Comparison of ENCODE assay signal across 25 cellular contexts in genomic region chr1:150389650-150390049, GRCh38. TPM values are rescaled to one million over a fixed set of nuclear protein-coding genes. Genes with fewer than 3 reads are reported as not detected.
DNase-seq lines count a peak whose midpoint lies in the region; ATAC-seq, FAIRE-seq and TF ChIP-seq lines count a peak whose summit lies in the region.
"Had no signal": no experiment of that assay in that cellular context is flagged by ENCODE, and none has a peak within 500 bp of the region (broad histone marks: within the 10 kb centered on the region; RNA-seq: fewer than 3 reads in every experiment).

No MANE protein-coding gene starts in this region.

- TF ChIP-seq CTCF in cardiac muscle cell (IDR thresholded peaks at IDR 0.05; ENCODE audit: low read depth, low read length) (no peak), bronchial epithelial cell (IDR thresholded peaks at IDR 0.05; ENCODE audit: insufficient read depth, low read length, severe bottlenecking) (no peak), ascending aorta (IDR thresholded peaks at IDR 0.05) (no peak)

- H3K36me3 Mint-ChIP-seq in memory B cell, result peaks cover 13% of the 10 kb centered on the region

- H2AFZ ChIP-seq in mesenchymal stem cell (ENCODE audit: low read depth, low read length), result no peak overlapping the region

- no peak overlapping the region for H2BK15ac ChIP-seq in mesenchymal stem cell (ENCODE audit: low read depth, poor library complexity, severe bottlenecking)

- no peak for DNase-seq in cardiac muscle cell (ENCODE audit: low read depth in 1 of 2, low spot score in 1 of 2)
- no peak for DNase-seq in Right ventricle myocardium inferior (ENCODE audit: missing footprints)
- DNase-seq in bronchial epithelial cell (ENCODE audit: low read depth), result peak; percentile 57
- DNase-seq in memory B cell (ENCODE audit: low spot score in 2 of 2), result no peak
- no peak for DNase-seq in ascending aorta (ENCODE audit: low spot score in 2 of 2)
- DNase-seq in NCI-H1417 (lab: John Stamatoyannopoulos, UW), result no peak
- DNase-seq in pons (ENCODE audit: low spot score), result no peak
- DNase-seq in mesenchymal stem cell, result no peak
- DNase-seq: activated B cell treated with CpG ODN at 0.5 μM for 24 hours; activated CD8-positive, alpha-beta memory T cell treated with anti-CD3 and anti-CD28 coated beads for 24 hours; central memory CD4-positive, alpha-beta T cell; dorsolateral prefrontal cortex; erythroblast; GF-D8; H7; kidney; mammary epithelial cell; NCI-H1092 treated with DMSO at 0.1 percent for 48 hours; NCI-H2107; sigmoid colon had no signal

- no peak overlapping the region for H3K23ac ChIP-seq in mesenchymal stem cell (ENCODE audit: low read length in 2 of 2)

- no peaks in the 10 kb centered on the region for H3K9me3 Mint-ChIP-seq in memory B cell
- H3K9me3 Mint-ChIP-seq: activated B cell treated with CpG ODN at 0.5 μM for 24 hours; T-helper 2 cell treated with Interferon-gamma antibody and Interleukin-4, amounts not matched to agents 5 μg/mL and 100 μg/mL, for 36 hours had no signal

- FAIRE-seq in bronchial epithelial cell (lab: Jason Lieb, UNC), result no peak
- FAIRE-seq: frontal cortex, kidney had no signal

- WGBS in mesenchymal stem cell, result 92% methylated on average over 3 of the region's 4 CpGs

- no peak overlapping the region for H2BK5ac ChIP-seq in mesenchymal stem cell (ENCODE audit: low read depth, low read length, poor library complexity, severe bottlenecking)

- ATAC-seq in Right ventricle myocardium inferior (no peak), memory B cell (ENCODE audit: low read depth) (no peak)
- ATAC-seq: SK-N-SH treated with all-trans-retinoic acid at 6 μM for 48 hours had no signal

- H4K8ac ChIP-seq in mesenchymal stem cell (ENCODE audit: low read length), result no peak overlapping the region

- intact Hi-C loops in Right ventricle myocardium inferior (cut with DNase I), result no loop called here
- intact Hi-C loops in ascending aorta (cut with DNase I), result no loop called here

- H3K14ac ChIP-seq in mesenchymal stem cell (ENCODE audit: low read length in 2 of 2), result no peak overlapping the region

- no peak overlapping the region for H3K9ac ChIP-seq in mesenchymal stem cell (ENCODE audit: low read length)

- no peak overlapping the region for H3K4me2 ChIP-seq in mesenchymal stem cell (ENCODE audit: low read length, poor library complexity, severe bottlenecking)

- H3K27me3 Mint-ChIP-seq in memory B cell, result no peaks in the 10 kb centered on the region
- H3K27me3 Mint-ChIP-seq: activated B cell treated with CpG ODN at 0.5 μM for 24 hours had no signal

- H3K27me3 ChIP-seq in cardiac muscle cell (no peaks in the 10 kb centered on the region), bronchial epithelial cell (ENCODE audit: control insufficient read depth, insufficient read depth, low read length) (no peaks in the 10 kb centered on the region), ascending aorta (no peaks in the 10 kb centered on the region), mesenchymal stem cell (ENCODE audit: control insufficient read depth in 1 of 2, insufficient read depth in 1 of 2, low read length in 2 of 2) (no peaks in the 10 kb centered on the region)
- H3K27me3 ChIP-seq: dorsolateral prefrontal cortex, sigmoid colon had no signal

- H2BK12ac ChIP-seq in mesenchymal stem cell (ENCODE audit: low read length in 2 of 2), result no peak overlapping the region

- no peaks in the 10 kb centered on the region for H3K9me3 ChIP-seq in cardiac muscle cell (ENCODE audit: low read depth)
- H3K9me3 ChIP-seq in ascending aorta, result no peaks in the 10 kb centered on the region
- no peaks in the 10 kb centered on the region for H3K9me3 ChIP-seq in mesenchymal stem cell (ENCODE audit: control insufficient read depth, low read length)
- H3K9me3 ChIP-seq: sigmoid colon had no signal

- peaks cover 30% of the 10 kb centered on the region for H3K4me1 Mint-ChIP-seq in memory B cell

- H3K27ac Mint-ChIP-seq in memory B cell, result peak overlapping the region; percentile 46
- H3K27ac Mint-ChIP-seq: activated B cell treated with CpG ODN at 0.5 μM for 24 hours; CD14-positive monocyte; T-helper 2 cell treated with Interferon-gamma antibody and Interleukin-4, amounts not matched to agents 5 μg/mL and 100 μg/mL, for 36 hours had no signal

- no peak overlapping the region for H2BK120ac ChIP-seq in mesenchymal stem cell (ENCODE audit: low read depth, low read length)

- H3K4ac ChIP-seq in mesenchymal stem cell (ENCODE audit: low read depth in 1 of 2, low read length in 2 of 2), result no peak overlapping the region

- no peak overlapping the region for H4K91ac ChIP-seq in mesenchymal stem cell (ENCODE audit: low read length)

- no peak overlapping the region for H3K18ac ChIP-seq in mesenchymal stem cell (ENCODE audit: low read depth in 1 of 2, low read length in 2 of 2)

- H3K27ac ChIP-seq in cardiac muscle cell (peak overlapping the region; percentile 73), ascending aorta (no peak overlapping the region), mesenchymal stem cell (ENCODE audit: low read length, poor library complexity, severe bottlenecking) (no peak overlapping the region)
- H3K27ac ChIP-seq: RWPE1, sigmoid colon had no signal

- H3K79me1 ChIP-seq in mesenchymal stem cell (replicated peaks; ENCODE audit: low read length, poor library complexity, severe bottlenecking), result peaks cover 12% of the 10 kb centered on the region

- no peak overlapping the region for H2AK5ac ChIP-seq in mesenchymal stem cell (ENCODE audit: low read length, severe bottlenecking)

- H3K4me1 ChIP-seq in cardiac muscle cell (ENCODE audit: low read depth) (peaks cover 11% of the 10 kb centered on the region), ascending aorta (no peaks in the 10 kb centered on the region), mesenchymal stem cell (ENCODE audit: control insufficient read depth, insufficient read depth, low read depth, low read length) (peaks cover 3% of the 10 kb centered on the region)

- H3K4me3 ChIP-seq in cardiac muscle cell (no peak overlapping the region), bronchial epithelial cell (ENCODE audit: low read depth, low read length) (no peak overlapping the region), ascending aorta (no peak overlapping the region), mesenchymal stem cell (ENCODE audit: insufficient read depth in 1 of 2, low read depth in 1 of 2, low read length in 2 of 2) (no peak overlapping the region)
- H3K4me3 ChIP-seq: dorsolateral prefrontal cortex, sigmoid colon had no signal

- H3K36me3 ChIP-seq in cardiac muscle cell, result no peaks in the 10 kb centered on the region
- H3K36me3 ChIP-seq in bronchial epithelial cell (ENCODE audit: control insufficient read depth, insufficient read depth, low read length), result no peaks in the 10 kb centered on the region
- no peaks in the 10 kb centered on the region for H3K36me3 ChIP-seq in ascending aorta
- no peaks in the 10 kb centered on the region for H3K36me3 ChIP-seq in mesenchymal stem cell (ENCODE audit: control insufficient read depth in 1 of 2, insufficient read depth in 2 of 2, low read depth in 1 of 2, low read length in 2 of 2)

- H3K4me3 Mint-ChIP-seq in memory B cell, result no peak overlapping the region
- H3K4me3 Mint-ChIP-seq: activated B cell treated with CpG ODN at 0.5 μM for 24 hours; CD14-positive monocyte; T-helper 2 cell treated with Interferon-gamma antibody and Interleukin-4, amounts not matched to agents 5 μg/mL and 100 μg/mL, for 36 hours had no signal

RNA-seq across cellular contexts. Expression of gene RPRD2, which starts 25.7 kb away (rescaled TPM):
- total RNA-seq in cardiac muscle cell (17.3 and 24.1 TPM in 2 replicates), Right ventricle myocardium inferior (23.6 TPM), bronchial epithelial cell (4.5 and 6.4 TPM in 2 replicates), ascending aorta (13.7 TPM)
- polyA plus RNA-seq in cardiac muscle cell, result 34.8 and 36.1 TPM in 2 replicates
- polyA plus RNA-seq in mesenchymal stem cell (2013, experiment 1 of 2), result 13.9 TPM
- polyA plus RNA-seq in mesenchymal stem cell (2013, experiment 2 of 2), result 13.3 TPM
